In the genomic region with DNA sequence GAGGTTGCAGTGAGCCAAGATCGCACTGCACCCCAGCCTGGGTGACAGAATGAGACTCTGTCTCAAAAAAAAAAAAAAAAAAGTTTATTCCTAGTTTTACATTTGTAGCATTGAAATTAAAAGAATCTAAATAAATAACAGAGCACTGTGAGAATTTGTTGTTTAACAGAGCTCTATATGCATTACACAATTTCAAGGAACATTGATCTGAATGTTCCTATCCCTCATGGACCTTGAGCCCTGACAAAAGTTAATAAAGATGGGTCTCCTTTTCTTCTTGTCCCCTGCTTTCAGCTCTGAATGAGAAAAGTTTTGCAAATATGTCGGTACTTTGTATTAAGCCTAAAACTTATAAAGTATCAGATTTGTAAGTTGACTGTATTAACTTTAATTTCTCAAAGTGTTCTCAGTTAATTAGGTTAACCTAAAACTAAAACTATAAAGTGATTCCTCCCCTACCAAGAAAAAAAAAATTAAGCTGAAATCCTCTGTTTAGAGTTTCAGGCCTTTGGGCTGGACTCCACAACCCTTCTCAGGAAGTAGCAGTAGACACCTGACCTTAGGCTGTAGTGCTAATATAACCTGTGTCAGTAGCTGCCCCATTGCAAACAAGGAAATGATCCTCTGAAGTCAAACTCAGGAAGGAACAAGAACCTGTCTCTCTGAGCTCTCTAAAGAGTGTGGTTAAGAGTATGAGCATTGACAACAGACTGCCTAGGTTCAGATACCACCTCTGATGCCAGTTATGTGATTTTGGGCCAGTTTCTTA, we compare ENCODE assay signal across 30 cellular contexts.
"Had no signal": no experiment of that assay in that cellular context is flagged by ENCODE, and none has a peak within 500 bp of the region (broad histone marks: within the 10 kb centered on the region; RNA-seq: fewer than 3 reads in every experiment).

No MANE protein-coding gene starts in this region.

- H3K27ac Mint-ChIP-seq: activated B cell treated with CpG ODN at 0.5 μM for 24 hours; activated CD4-positive, alpha-beta memory T cell treated with anti-CD3 and anti-CD28 coated beads for 36 hours; activated naive CD4-positive, alpha-beta T cell treated with anti-CD3 and anti-CD28 coated beads for 36 hours; activated naive CD4-positive, alpha-beta T cell treated with anti-CD3 and anti-CD28 coated beads, Interleukin-2, amount 50 U/mL, for 72 hours; activated T-helper 1 cell treated with anti-CD3 and anti-CD28 coated beads, Interleukin-12 subunit alpha, Interleukin-12 subunit beta, Interleukin-2, Interleukin-4 antibody, amounts not matched to agents 30 ng/mL and 10 ng/mL and 1 ng/mL, durations not matched to agents 14 hours and 24 hours and 36 hours; T-helper 1 cell treated with Interleukin-12 subunit alpha and Interleukin-12 subunit beta and Interleukin-4 antibody, amounts not matched to agents 30 μg/mL and 1 μg/mL, for 36 hours had no signal

- H3K27me3 ChIP-seq: adrenal gland, body of pancreas, MG63, SJSA1 had no signal

- H3K9ac ChIP-seq: SK-N-SH had no signal

- H3K9me3 ChIP-seq: adrenal gland, MG63, SJSA1, SK-N-SH had no signal

- H3K4me3 ChIP-seq: adrenal gland, body of pancreas, MG63, PC-9, SJSA1 had no signal

- H3K4me1 ChIP-seq: adrenal gland, body of pancreas, SJSA1 had no signal

- H3K27ac ChIP-seq: adrenal gland, body of pancreas, PC-9, SJSA1, VCaP had no signal

- H2AFZ ChIP-seq: PC-9 had no signal

- DNase-seq: activated B cell treated with CpG ODN at 0.5 μM for 24 hours; activated CD4-positive, alpha-beta memory T cell treated with anti-CD3 and anti-CD28 coated beads for 36 hours; activated CD4-positive, alpha-beta T cell treated with anti-CD3 and anti-CD28 coated beads for 4 hours; activated CD4-positive, alpha-beta T cell treated with anti-CD3 and anti-CD28 coated beads, Interleukin-2, amount 50 U/mL, for 1 hour; activated CD4-positive, CD25-positive, alpha-beta regulatory T cell treated with anti-CD3 and anti-CD28 coated beads, Interleukin-2, amount 50 U/mL, for 72 hours; activated CD8-positive, alpha-beta memory T cell treated with anti-CD3 and anti-CD28 coated beads, Interleukin-2, amount 50 U/mL, for 4 hours; activated gamma-delta T cell treated with Interleukin-2 at 50 U/mL for 16 hours; activated naive CD4-positive, alpha-beta T cell treated with anti-CD3 and anti-CD28 coated beads for 36 hours; activated T-cell treated with anti-CD3 and anti-CD28 coated beads for 4 hours; activated T-cell treated with anti-CD3 and anti-CD28 coated beads, Interleukin-2, amount 50 U/mL, for 4 hours; caudate nucleus; cerebellar nuclear complex; MG63; NCI-H1092 treated with DMSO at 0.1 percent for 48 hours; NCI-H1436; NCI-H1930; NCI-H2081 treated with DMSO at 0.1 percent for 48 hours; PC-9; Right ventricle myocardium superior had no signal

- ATAC-seq: activated naive CD4-positive, alpha-beta T cell treated with anti-CD3 and anti-CD28 coated beads, Interleukin-2, amount 50 U/mL, for 72 hours; activated T-cell treated with anti-CD3 and anti-CD28 coated beads, Interleukin-2, amount 50 U/mL, for 4 hours; body of pancreas had no signal

- H3K9me2 ChIP-seq: SK-N-SH had no signal

- H3K36me3 ChIP-seq: adrenal gland, MG63, SJSA1 had no signal

- H3K4me3 Mint-ChIP-seq: activated B cell treated with CpG ODN at 0.5 μM for 24 hours; activated CD4-positive, alpha-beta memory T cell treated with anti-CD3 and anti-CD28 coated beads for 36 hours; activated naive CD4-positive, alpha-beta T cell treated with anti-CD3 and anti-CD28 coated beads for 36 hours; activated T-cell treated with anti-CD3 and anti-CD28 coated beads, Interleukin-2, amount 50 U/mL, for 4 hours; activated T-helper 1 cell treated with anti-CD3 and anti-CD28 coated beads, Interleukin-12 subunit alpha, Interleukin-12 subunit beta, Interleukin-2, Interleukin-4 antibody, amounts not matched to agents 30 ng/mL and 10 ng/mL and 1 ng/mL, durations not matched to agents 14 hours and 24 hours and 36 hours; T-helper 1 cell treated with Interleukin-12 subunit alpha and Interleukin-12 subunit beta and Interleukin-4 antibody, amounts not matched to agents 30 μg/mL and 1 μg/mL, for 36 hours had no signal

- H3K9me3 Mint-ChIP-seq: activated B cell treated with CpG ODN at 0.5 μM for 24 hours had no signal

- H3K4me2 ChIP-seq: PC-9, SK-N-SH had no signal

- FAIRE-seq: astrocyte, bronchial epithelial cell, RCC 7860 had no signal
